10 cellular contexts compared by ENCODE assay signal in the genomic region with DNA sequence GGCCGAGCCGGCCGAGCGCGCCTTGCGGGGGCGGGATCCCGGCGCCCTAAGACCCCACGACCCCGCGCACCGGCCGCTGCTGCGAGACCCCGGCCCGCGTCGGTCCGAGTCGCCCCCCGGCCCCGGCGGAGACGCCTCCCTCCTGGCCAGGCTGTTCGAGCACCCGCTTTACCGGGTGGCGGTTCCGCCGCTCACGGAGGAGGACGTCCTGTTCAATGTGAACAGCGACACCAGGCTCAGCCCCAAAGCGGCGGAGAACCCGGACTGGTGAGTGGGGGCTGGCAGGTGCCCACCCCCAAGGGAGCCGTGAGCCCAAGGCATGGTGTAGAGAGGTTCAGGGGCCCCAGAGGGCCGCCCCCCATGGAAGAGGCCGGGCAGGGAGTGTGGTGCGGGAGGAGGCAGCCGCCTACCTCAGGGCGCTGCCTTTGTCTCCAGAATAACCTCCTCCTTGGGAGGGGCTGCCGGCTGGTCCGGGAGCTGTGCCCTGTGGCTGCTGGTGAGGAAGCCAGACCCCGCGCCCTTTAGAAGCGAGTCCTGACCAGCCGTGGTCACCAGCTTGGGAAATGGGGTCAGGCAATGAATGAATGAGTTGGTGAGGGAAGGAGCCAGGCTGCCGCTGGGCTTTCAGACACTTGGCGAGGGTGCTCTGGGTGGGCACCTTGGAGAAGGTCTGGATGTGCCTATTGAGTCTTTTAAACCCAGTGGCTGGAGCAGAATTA. TPM values are rescaled to one million over a fixed set of nuclear protein-coding genes. Genes with fewer than 3 reads are reported as not detected.
A peak's percentile ranks its signal among the peaks of the same experiment; 100 is the strongest.
DNase-seq lines count a peak whose midpoint lies in the region; ATAC-seq, FAIRE-seq and TF ChIP-seq lines count a peak whose summit lies in the region.
"Had no signal": no experiment of that assay in that cellular context is flagged by ENCODE, and none has a peak within 500 bp of the region (broad histone marks: within the 10 kb centered on the region; RNA-seq: fewer than 3 reads in every experiment).

No MANE protein-coding gene starts in this region.

- H3K27ac ChIP-seq in SK-N-SH (ENCODE audit: low read depth in 2 of 2, low read length in 1 of 2) (no peak overlapping the region), lung (ENCODE audit: low read depth in 1 of 2, low read length in 1 of 2) (no peak overlapping the region), thoracic aorta (no peak overlapping the region)

- H3K27me3 ChIP-seq in SK-N-SH (ENCODE audit: insufficient read depth) (no peaks in the 10 kb centered on the region), bronchial epithelial cell (ENCODE audit: control insufficient read depth, insufficient read depth, low read length) (peaks cover 3% of the 10 kb centered on the region), lung (ENCODE audit: control insufficient read depth, insufficient read depth) (no peaks in the 10 kb centered on the region), thoracic aorta (replicated peaks; ENCODE audit: insufficient read depth) (no peaks in the 10 kb centered on the region)

- POLR2A ChIA-PET in SK-N-SH (lab: Yijun Ruan, JAX) = no interaction called here

- H3K4me1 ChIP-seq in SK-N-SH (ENCODE audit: control insufficient read depth in 1 of 2, insufficient read depth in 2 of 2, low read depth in 1 of 2, low read length in 1 of 2) = peaks cover 0 to 16% of the 10 kb centered on the region in 2 experiments; a peak in 2 of 4 replicates
- peaks cover 0 to 27% of the 10 kb centered on the region in 2 donors for H3K4me1 ChIP-seq in lung (ENCODE audit: control insufficient read depth in 2 of 2, insufficient read depth in 2 of 2, low read length in 2 of 2)
- H3K4me1 ChIP-seq in thoracic aorta (ENCODE audit: control insufficient read depth in 1 of 2, low read depth in 2 of 2) = peaks cover 15 to 52% of the 10 kb centered on the region in 2 donors

- peak overlapping the region; percentile 77 for H3K4me2 ChIP-seq in SK-N-SH

- ATAC-seq in SK-N-SH treated with all-trans-retinoic acid at 6 μM for 48 hours (no peak), lung (ENCODE audit: insufficient read depth, low FRiP score) (no peak), thoracic aorta (ENCODE audit: insufficient number of reproducible peaks, low FRiP score, low read depth) (no peak)

- no peak for FAIRE-seq in bronchial epithelial cell (lab: Jason Lieb, UNC)

- H3K9ac ChIP-seq in SK-N-SH = peak overlapping the region; percentile 49

- CTCF ChIA-PET in SK-N-SH (lab: Yijun Ruan, JAX) = interaction anchor here (0.7 to 1.5 kb wide), 3 partner anchors 129 to 296 kb away, joined by 3 read pairs; no protein-coding TSS in a partner anchor

- H3K4me3 ChIP-seq in SK-N-SH (ENCODE audit: low read depth in 2 of 2, low read length in 1 of 2) (peak overlapping the region; percentile 43 to 66), bronchial epithelial cell (ENCODE audit: low read depth, low read length) (peak overlapping the region; percentile 43), lung (peak overlapping the region; percentile 61), thoracic aorta (peak overlapping the region; percentile 89)

- WGBS in SK-N-SH (ENCODE audit: low lambda C conversion rate) = 19% methylated on average over 23 of the region's 51 CpGs
- 5% methylated on average over 51 of the region's 51 CpGs for WGBS in lung, 2 donors

- H2AFZ ChIP-seq in SK-N-SH (ENCODE audit: low read depth) = no peak overlapping the region; the same call in 1 of the 2 replicates

- TF ChIP-seq RAD21 in SK-N-SH (IDR thresholded peaks at IDR 0.05; ENCODE audit: low read length) = no peak

- peak; percentile 70 for DNase-seq in SK-N-SH
- no peak for DNase-seq in bronchial epithelial cell (ENCODE audit: low read depth)
- DNase-seq in lung (ENCODE audit: low spot score) = no peak
- no peak for DNase-seq in thoracic aorta (ENCODE audit: low spot score)
- DNase-seq in SHP77 (lab: John Stamatoyannopoulos, UW) = no peak
- no peak for DNase-seq in NCI-H1048 (lab: John Stamatoyannopoulos, UW)
- DNase-seq in DMS53 treated with DMSO at 0.1 percent for 48 hours (lab: John Stamatoyannopoulos, UW; ENCODE audit: unreplicated experiment) = no peak
- DNase-seq: DND-41; stimulated activated CD4-positive, alpha-beta T cell treated with anti-CD3 and anti-CD28 coated beads, Interleukin-4, amount 100 ng/mL, for 4 hours had no signal

- H3K9me2 ChIP-seq in SK-N-SH = no peaks in the 10 kb centered on the region

- no peaks in the 10 kb centered on the region for H3F3A ChIP-seq in SK-N-SH (replicated peaks; ENCODE audit: insufficient read depth)

- H3K79me2 ChIP-seq in SK-N-SH (ENCODE audit: insufficient read depth) = peaks cover 21% of the 10 kb centered on the region; the same call in 1 of the 2 replicates

- peaks cover 40% of the 10 kb centered on the region for H4K20me1 ChIP-seq in SK-N-SH (ENCODE audit: insufficient read depth)

- H3K36me3 ChIP-seq in SK-N-SH (replicated peaks in 1 of 2; ENCODE audit: control insufficient read depth in 1 of 2, insufficient read depth in 2 of 2, low read length in 1 of 2) (peaks cover 0 to 2% of the 10 kb centered on the region in 2 experiments), bronchial epithelial cell (ENCODE audit: control insufficient read depth, insufficient read depth, low read length) (peaks cover 2% of the 10 kb centered on the region), lung (ENCODE audit: control insufficient read depth in 2 of 2, insufficient read depth in 2 of 2, low read length in 2 of 2) (peaks cover 0 to 33% of the 10 kb centered on the region in 2 donors), thoracic aorta (peaks cover 35% of the 10 kb centered on the region)

- TF ChIP-seq CTCF in SK-N-SH (IDR thresholded peaks at IDR 0.05) (no peak), bronchial epithelial cell (IDR thresholded peaks at IDR 0.05; ENCODE audit: insufficient read depth, low read length, severe bottlenecking) (no peak), lung (IDR thresholded peaks at IDR 0.05; ENCODE audit: control extremely low read depth, extremely low read depth) (no peak), thoracic aorta (IDR thresholded peaks at IDR 0.05) (no peak)

- no peak for TF ChIP-seq EP300 in SK-N-SH (IDR thresholded peaks at IDR 0.05; ENCODE audit: borderline replicate concordance in 1 of 2, low read depth in 1 of 2, low read length in 1 of 2)

- no peaks in the 10 kb centered on the region for H3K9me3 ChIP-seq in SK-N-SH
- H3K9me3 ChIP-seq in lung (ENCODE audit: control insufficient read depth in 2 of 2, insufficient read depth in 1 of 2, low read length in 1 of 2) = no peaks in the 10 kb centered on the region
- H3K9me3 ChIP-seq in thoracic aorta = no peaks in the 10 kb centered on the region

TF ChIP-seq in SK-N-SH, 30 proteins besides CTCF, POLR2A, EP300 and RAD21 (continues in another document):
- TF ChIP-seq TCF12 (IDR thresholded peaks at IDR 0.05) (no peak), GABPA (IDR thresholded peaks at IDR 0.05; ENCODE audit: low read depth) (no peak)

TF ChIP-seq in SK-N-SH treated with all-trans-retinoic acid at 6 μM for 48 hours, 23 proteins besides CTCF, POLR2A, EP300 and RAD21:
- TF ChIP-seq, protein P1, sequence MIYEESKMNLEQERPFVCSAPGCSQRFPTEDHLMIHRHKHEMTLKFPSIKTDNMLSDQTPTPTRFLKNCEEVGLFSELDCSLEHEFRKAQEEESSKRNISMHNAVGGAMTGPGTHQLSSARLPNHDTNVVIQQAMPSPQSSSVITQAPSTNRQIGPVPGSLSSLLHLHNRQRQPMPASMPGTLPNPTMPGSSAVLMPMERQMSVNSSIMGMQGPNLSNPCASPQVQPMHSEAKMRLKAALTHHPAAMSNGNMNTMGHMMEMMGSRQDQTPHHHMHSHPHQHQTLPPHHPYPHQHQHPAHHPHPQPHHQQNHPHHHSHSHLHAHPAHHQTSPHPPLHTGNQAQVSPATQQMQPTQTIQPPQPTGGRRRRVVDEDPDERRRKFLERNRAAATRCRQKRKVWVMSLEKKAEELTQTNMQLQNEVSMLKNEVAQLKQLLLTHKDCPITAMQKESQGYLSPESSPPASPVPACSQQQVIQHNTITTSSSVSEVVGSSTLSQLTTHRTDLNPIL (CRISPR knock-in tag; IDR thresholded peaks at IDR 0.05; ENCODE audit: low read depth) = no peak
- TF ChIP-seq RARB (CRISPR knock-in tag; IDR thresholded peaks at IDR 0.05) = no peak
- TF ChIP-seq ZC3H10 (CRISPR knock-in tag; IDR thresholded peaks at IDR 0.05) = no peak
- TF ChIP-seq, protein P2, sequence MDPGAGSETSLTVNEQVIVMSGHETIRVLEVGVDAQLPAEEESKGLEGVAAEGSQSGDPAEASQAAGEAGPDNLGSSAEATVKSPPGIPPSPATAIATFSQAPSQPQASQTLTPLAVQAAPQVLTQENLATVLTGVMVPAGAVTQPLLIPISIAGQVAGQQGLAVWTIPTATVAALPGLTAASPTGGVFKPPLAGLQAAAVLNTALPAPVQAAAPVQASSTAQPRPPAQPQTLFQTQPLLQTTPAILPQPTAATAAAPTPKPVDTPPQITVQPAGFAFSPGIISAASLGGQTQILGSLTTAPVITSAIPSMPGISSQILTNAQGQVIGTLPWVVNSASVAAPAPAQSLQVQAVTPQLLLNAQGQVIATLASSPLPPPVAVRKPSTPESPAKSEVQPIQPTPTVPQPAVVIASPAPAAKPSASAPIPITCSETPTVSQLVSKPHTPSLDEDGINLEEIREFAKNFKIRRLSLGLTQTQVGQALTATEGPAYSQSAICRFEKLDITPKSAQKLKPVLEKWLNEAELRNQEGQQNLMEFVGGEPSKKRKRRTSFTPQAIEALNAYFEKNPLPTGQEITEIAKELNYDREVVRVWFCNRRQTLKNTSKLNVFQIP (CRISPR knock-in tag; IDR thresholded peaks at IDR 0.05; ENCODE audit: borderline replicate concordance, low read depth) = no peak
- no peak for TF ChIP-seq SNAI2 (CRISPR knock-in tag; IDR thresholded peaks at IDR 0.05)
- no peak for TF ChIP-seq OSR1 (CRISPR knock-in tag; IDR thresholded peaks at IDR 0.05)

RNA-seq across cellular contexts. Expression of a gene that starts 1.3 kb away (rescaled TPM):
- 6.8 and 12.7 TPM in 2 replicates for polyA plus RNA-seq in SK-N-SH (2012; rRNA removed)
- 5.8 and 10.0 TPM in 2 replicates for polyA plus RNA-seq in SK-N-SH (2012; cell fraction: cytosol; rRNA removed)
- polyA plus RNA-seq in SK-N-SH (2012; cell fraction: nucleus; rRNA removed) = 11.8 and 16.7 TPM in 2 replicates
- total RNA-seq in bronchial epithelial cell = 1.3 and 2.4 TPM in 2 replicates
- 10 to 100 TPM; 17.3 to 86.9 TPM for total RNA-seq in lung
- 10 to 100 TPM; 23.9 to 68.0 TPM for polyA plus RNA-seq in lung
- total RNA-seq in thoracic aorta = 100 to 1,000 TPM in 1 of 2 donors, 10 to 100 TPM in 1; 32.5 to 106 TPM
